8 cellular contexts compared by ENCODE assay signal in the genomic region with DNA sequence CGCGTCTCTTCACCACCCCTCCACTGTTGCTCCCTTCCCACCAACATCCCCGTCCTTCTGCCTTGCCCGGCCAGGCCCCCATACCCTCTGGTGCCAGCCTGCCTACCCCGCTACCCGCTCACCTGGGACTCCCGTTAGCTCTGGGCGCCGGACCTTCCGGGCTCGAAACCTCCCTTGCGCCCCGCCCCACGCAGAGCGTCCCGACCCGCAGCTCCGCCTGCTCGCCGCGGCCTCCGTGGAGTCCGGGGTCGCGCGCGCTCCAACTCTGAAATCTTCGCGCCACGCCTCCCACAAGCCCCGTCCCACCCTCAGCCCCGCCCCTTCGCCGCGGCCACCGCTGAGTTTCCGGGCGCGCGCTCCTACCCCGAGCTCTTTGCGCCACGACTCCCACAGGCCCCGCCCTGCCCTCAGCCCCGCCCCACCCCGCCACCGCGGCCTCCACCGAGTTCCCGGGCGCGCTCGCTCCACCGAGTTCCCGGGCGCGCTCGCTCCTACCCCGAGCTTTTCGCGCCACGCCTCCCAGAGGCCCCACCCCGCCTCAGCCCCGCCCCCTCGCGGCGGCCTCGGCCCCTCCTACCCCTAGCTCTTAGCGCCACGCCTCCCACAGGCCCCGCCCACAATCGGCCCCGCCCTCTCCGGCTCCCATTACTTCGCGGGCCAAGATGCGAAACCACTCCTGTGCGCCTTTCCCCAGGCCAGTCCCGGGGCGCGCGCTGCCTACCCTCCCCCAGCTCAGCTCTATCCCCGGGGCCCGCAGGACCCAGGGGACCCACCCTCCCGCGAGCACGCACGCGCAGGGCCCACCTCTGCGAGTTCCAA. TPM values are rescaled to one million over a fixed set of nuclear protein-coding genes. Genes with fewer than 3 reads are reported as not detected.
DNase-seq lines count a peak whose midpoint lies in the region; ATAC-seq and TF ChIP-seq lines count a peak whose summit lies in the region.

IFT25 (minus strand) TSS at position 267 of the 819 bp plus-strand sequence. CDS start 5,617 bp downstream, outside the sequence.

- peaks cover 49% of the 10 kb centered on the region for H3K36me3 Mint-ChIP-seq in activated T-cell treated with anti-CD3 and anti-CD28 coated beads, Interleukin-2, amount 50 U/mL, for 24 hours (ENCODE audit: low read depth)

- no peaks in the 10 kb centered on the region for H3K27me3 Mint-ChIP-seq in activated T-cell treated with anti-CD3 and anti-CD28 coated beads, Interleukin-2, amount 50 U/mL, for 24 hours

- peak; percentile 99 for DNase-seq in DMS53 (lab: John Stamatoyannopoulos, UW)
- DNase-seq in Jurkat, Clone E6-1 (ENCODE audit: low read depth, low spot score) = peak; percentile 89
- DNase-seq in PC-3 = peak; percentile 95
- DNase-seq in activated T-cell treated with anti-CD3 and anti-CD28 coated beads, Interleukin-2, amount 50 U/mL, for 24 hours = peak; percentile 100
- DNase-seq in erythroblast (lab: John Stamatoyannopoulos, UW) = peak; percentile 97 to 99
- peak; percentile 99 to 100 for DNase-seq in stimulated activated CD8-positive, alpha-beta memory T cell treated with anti-CD3 and anti-CD28 coated beads, Interleukin-7, amount 100 ng/mL, for 1 hour (ENCODE audit: low read depth in 2 of 2)

- intact Hi-C loops in PC-3 (cut with micrococcal nuclease) = loop anchor here (2.0 to 5.0 kb wide), 2 partner anchors 55 to 107 kb away; partner anchors contain the start of genes TCEANC2 and TMEM59

- no peaks in the 10 kb centered on the region for H3K9me2 ChIP-seq in PC-3 (replicated peaks; ENCODE audit: low read length)

- peak; percentile 49 for TF ChIP-seq POLR2A in erythroblast (IDR thresholded peaks at IDR 0.05; ENCODE audit: low read length)

- H3K9ac ChIP-seq in PC-3 (ENCODE audit: low read length) (peak within 1 kb of the TSS; percentile 66), muscle layer of colon (ENCODE audit: low read length) (peak within 1 kb of the TSS; percentile 37)

- H3K27me3 ChIP-seq in PC-3 (ENCODE audit: low read length) = no peaks in the 10 kb centered on the region
- H3K27me3 ChIP-seq in muscle layer of colon (ENCODE audit: control insufficient read depth in 1 of 2, insufficient read depth in 2 of 2, low read length in 2 of 2) = no peaks in the 10 kb centered on the region

- H3K4me3 ChIP-seq in Jurkat, Clone E6-1 (ENCODE audit: low read length) = peak within 1 kb of the TSS; percentile 70
- H3K4me3 ChIP-seq in PC-3 (ENCODE audit: low read length) (peak within 1 kb of the TSS; percentile 96), muscle layer of colon (ENCODE audit: low read depth in 1 of 2, low read length in 2 of 2) (peak within 1 kb of the TSS; percentile 74 to 80)

- H3K4me1 ChIP-seq in PC-3 (ENCODE audit: insufficient read depth, low read length) = peaks cover 46% of the 10 kb centered on the region
- H3K4me1 ChIP-seq in muscle layer of colon (ENCODE audit: insufficient read depth, low read length) = peaks cover 37% of the 10 kb centered on the region

- TF ChIP-seq CTCF in PC-3 (conservative IDR thresholded peaks at IDR 0.05; ENCODE audit: low read depth, low read length) = no peak

- ATAC-seq in GM21717 (IDR thresholded peaks at IDR 0.05; ENCODE audit: unreplicated experiment) (peak; percentile 61), PC-3 (peak; percentile 74)

- H3K27ac ChIP-seq in PC-3 (ENCODE audit: low read length) (peak within 1 kb of the TSS; percentile 23; the same call in 1 of the 2 replicates), muscle layer of colon (ENCODE audit: low read depth, low read length) (peak within 1 kb of the TSS; percentile 94)

- CTCF ChIA-PET in PC-3 (lab: Charles Lee) = interaction anchor here (0.5 to 1.2 kb wide), 5 partner anchors 14 to 543 kb away, joined by 3 to 20 read pairs (median 5); no protein-coding TSS in a partner anchor

- no TSS peak for BruUV-seq in PC-3 (replicated peaks; lab: Mats Ljungman, UMichigan)

- peak within 1 kb of the TSS; percentile 94 for H2AFZ ChIP-seq in PC-3 (ENCODE audit: low read length)

- no peaks in the 10 kb centered on the region for H3K9me3 Mint-ChIP-seq in activated T-cell treated with anti-CD3 and anti-CD28 coated beads, Interleukin-2, amount 50 U/mL, for 24 hours

- peak within 1 kb of the TSS; percentile 87 for H3K4me2 ChIP-seq in PC-3 (ENCODE audit: low read length)

- H3K9me3 ChIP-seq in PC-3 (ENCODE audit: low read length) (no peaks in the 10 kb centered on the region), muscle layer of colon (ENCODE audit: low read length) (no peaks in the 10 kb centered on the region)

- peaks cover 7% of the 10 kb centered on the region for H3F3A ChIP-seq in PC-3 (ENCODE audit: low read length, unreplicated experiment)

- H3K4me3 Mint-ChIP-seq in activated T-cell treated with anti-CD3 and anti-CD28 coated beads, Interleukin-2, amount 50 U/mL, for 24 hours = peak within 1 kb of the TSS; percentile 96

- peak within 1 kb of the TSS; percentile 97 for H3K27ac Mint-ChIP-seq in activated T-cell treated with anti-CD3 and anti-CD28 coated beads, Interleukin-2, amount 50 U/mL, for 24 hours

- POLR2A ChIA-PET in PC-3 (lab: Charles Lee; ENCODE audit: unreplicated experiment) = interaction anchor here (0.5 to 1.0 kb wide), 9 partner anchors 24 to 727 kb away, joined by 3 to 28 read pairs (median 5); partner anchors contain the start of gene YIPF1

- H4K20me1 ChIP-seq in PC-3 (ENCODE audit: low read length) = no peaks in the 10 kb centered on the region

- H3K36me3 ChIP-seq in PC-3 (ENCODE audit: low read depth, low read length) = no peaks in the 10 kb centered on the region
- no peaks in the 10 kb centered on the region for H3K36me3 ChIP-seq in muscle layer of colon (ENCODE audit: insufficient read depth, low read length)

- H3K79me2 ChIP-seq in PC-3 (ENCODE audit: low read length) = peaks cover 66% of the 10 kb centered on the region

- H3K4me1 Mint-ChIP-seq in activated T-cell treated with anti-CD3 and anti-CD28 coated beads, Interleukin-2, amount 50 U/mL, for 24 hours (ENCODE audit: low read depth) = peaks cover 52% of the 10 kb centered on the region

RNA-seq across cellular contexts. Expression of gene IFT25, which starts in this region (rescaled TPM):
- 76.9 TPM for polyA plus RNA-seq in Jurkat, Clone E6-1 (2012; ENCODE audit: insufficient read depth, insufficient read length)
- total RNA-seq in PC-3 (2014; rRNA removed) = 49.7 and 66.7 TPM in 2 replicates

Comparison
In these comparisons a context has a peak if more than half of its experiments do, and no peak if none do; other contexts are left out.
1. Peak in every context shown above with its lines: DNase-seq, ATAC-seq, H3K4me3 ChIP-seq and H3K27ac ChIP-seq.